Comparison of ENCODE assay signal across 8 cellular contexts in genomic region chr15:52566889-52567288, GRCh38. TPM values are rescaled to one million over a fixed set of nuclear protein-coding genes. Genes with fewer than 3 reads are reported as not detected.
DNase-seq lines count a peak whose midpoint lies in the region; ATAC-seq and TF ChIP-seq lines count a peak whose summit lies in the region.

No MANE protein-coding gene starts in this region.

- peak overlapping the region; percentile 92 for H3K9ac ChIP-seq in Loucy (ENCODE audit: low read depth, low read length, poor library complexity, severe bottlenecking)

- peaks cover 37 to 62% (median 50%) of the 10 kb centered on the region in 4 donors for H3K4me1 Mint-ChIP-seq in CD4-positive, alpha-beta memory T cell
- H3K4me1 Mint-ChIP-seq in dendritic cell treated with granulocyte-macrophage colony-stimulating factor and Interleukin-4, amounts not matched to agents 40 ng/mL and 50 ng/mL, for 4 days (ENCODE audit: low read depth) = peaks cover 21% of the 10 kb centered on the region
- H3K4me1 Mint-ChIP-seq in natural killer cell treated with Interleukin-12 subunit alpha and Interleukin-12 subunit beta and Interleukin-15 and Interleukin-18, amount 100 ng/mL, for 72 hours (ENCODE audit: low read depth in 2 of 2) = peaks cover 21 to 32% of the 10 kb centered on the region in 2 donors

- no peaks in the 10 kb centered on the region for H3K9me3 ChIP-seq in CD4-positive, alpha-beta memory T cell (ENCODE audit: control insufficient read depth in 1 of 2, low read length in 2 of 2)
- no peaks in the 10 kb centered on the region for H3K9me3 ChIP-seq in Loucy (ENCODE audit: insufficient read depth, low read depth, low read length)

- H3K36me3 Mint-ChIP-seq in CD4-positive, alpha-beta memory T cell = peaks cover 4 to 14% of the 10 kb centered on the region in 2 donors
- peaks cover 22% of the 10 kb centered on the region for H3K36me3 Mint-ChIP-seq in dendritic cell treated with granulocyte-macrophage colony-stimulating factor and Interleukin-4, amounts not matched to agents 40 ng/mL and 50 ng/mL, for 4 days (ENCODE audit: low read depth)
- peaks cover 9% of the 10 kb centered on the region for H3K36me3 Mint-ChIP-seq in natural killer cell treated with Interleukin-12 subunit alpha and Interleukin-12 subunit beta and Interleukin-15 and Interleukin-18, amount 100 ng/mL, for 72 hours

- DNase-seq in CD4-positive, alpha-beta memory T cell = no peak
- DNase-seq in natural killer cell treated with Interleukin-12 subunit alpha and Interleukin-12 subunit beta and Interleukin-15 and Interleukin-18, amount 100 ng/mL, for 72 hours (ENCODE audit: low spot score) = no peak
- no peak for DNase-seq in COR-L47 (lab: John Stamatoyannopoulos, UW)
- no peak for DNase-seq in HuH-7.5 (ENCODE audit: low spot score)

- H2AFZ ChIP-seq in Loucy (ENCODE audit: low read length) = no peak overlapping the region

- intact Hi-C loops in CD4-positive, alpha-beta memory T cell (cut with micrococcal nuclease) = loop anchor here (5.0 to 10.0 kb wide), 4 partner anchors 85 to 312 kb away; no protein-coding TSS in a partner anchor
- intact Hi-C loops in dendritic cell treated with granulocyte-macrophage colony-stimulating factor and Interleukin-4, amounts not matched to agents 40 ng/mL and 50 ng/mL, for 4 days (cut with micrococcal nuclease) = loop anchor here (5.0 kb wide), 1 partner anchor 40 kb away; the partner anchor contains the start of gene MYO5A

- ATAC-seq in natural killer cell treated with Interleukin-12 subunit alpha and Interleukin-12 subunit beta and Interleukin-15 and Interleukin-18, amount 100 ng/mL, for 72 hours = no peak
- no peak for ATAC-seq in HG03521 (IDR thresholded peaks at IDR 0.05; ENCODE audit: unreplicated experiment)
- no peak for ATAC-seq in HG03039 (IDR thresholded peaks at IDR 0.05; ENCODE audit: unreplicated experiment)

- H3K4me3 ChIP-seq in CD4-positive, alpha-beta memory T cell (ENCODE audit: low read length in 2 of 2) = peak overlapping the region in 1 of 2 donors; percentile 80
- peak overlapping the region; percentile 86 for H3K4me3 ChIP-seq in Loucy (ENCODE audit: low read length, poor library complexity, severe bottlenecking)

- peak overlapping the region in 7 of 8 donors; percentile 6 to 100 (median 94) for H3K4me3 Mint-ChIP-seq in CD4-positive, alpha-beta memory T cell
- peak overlapping the region; percentile 20 for H3K4me3 Mint-ChIP-seq in dendritic cell treated with granulocyte-macrophage colony-stimulating factor and Interleukin-4, amounts not matched to agents 40 ng/mL and 50 ng/mL, for 4 days
- H3K4me3 Mint-ChIP-seq in natural killer cell treated with Interleukin-12 subunit alpha and Interleukin-12 subunit beta and Interleukin-15 and Interleukin-18, amount 100 ng/mL, for 72 hours = peak overlapping the region; percentile 89

- peaks cover 67% of the 10 kb centered on the region for H3K79me2 ChIP-seq in Loucy (ENCODE audit: insufficient read depth, low read length)

- H3K9me2 ChIP-seq in Loucy (replicated peaks; ENCODE audit: low read depth, low read length) = no peaks in the 10 kb centered on the region

- CTCF ChIA-PET in CD4-positive, alpha-beta memory T cell (lab: Charles Lee; ENCODE audit: partially characterized antibody) = interaction anchor here (1.0 kb wide), 1 partner anchor 310 kb away, joined by 4 read pairs; no protein-coding TSS in a partner anchor

- peaks cover 54% of the 10 kb centered on the region for H3K4me1 ChIP-seq in CD4-positive, alpha-beta memory T cell (ENCODE audit: insufficient read depth, low read length)
- peaks cover 39% of the 10 kb centered on the region for H3K4me1 ChIP-seq in Loucy (ENCODE audit: insufficient read depth, low read length, poor library complexity, severe bottlenecking)

- no peaks in the 10 kb centered on the region for H3K27me3 Mint-ChIP-seq in CD4-positive, alpha-beta memory T cell
- no peaks in the 10 kb centered on the region for H3K27me3 Mint-ChIP-seq in dendritic cell treated with granulocyte-macrophage colony-stimulating factor and Interleukin-4, amounts not matched to agents 40 ng/mL and 50 ng/mL, for 4 days
- no peaks in the 10 kb centered on the region for H3K27me3 Mint-ChIP-seq in natural killer cell treated with Interleukin-12 subunit alpha and Interleukin-12 subunit beta and Interleukin-15 and Interleukin-18, amount 100 ng/mL, for 72 hours

- no peak for TF ChIP-seq CTCF in Loucy (conservative IDR thresholded peaks at IDR 0.05; ENCODE audit: low read length)

- no peaks in the 10 kb centered on the region for H3K36me3 ChIP-seq in CD4-positive, alpha-beta memory T cell (ENCODE audit: insufficient read depth, low read length)
- no peaks in the 10 kb centered on the region for H3K36me3 ChIP-seq in Loucy (ENCODE audit: insufficient read depth, low read length)

- peak overlapping the region; percentile 60 to 100 (median 98) for H3K27ac Mint-ChIP-seq in CD4-positive, alpha-beta memory T cell
- no peak overlapping the region for H3K27ac Mint-ChIP-seq in dendritic cell treated with granulocyte-macrophage colony-stimulating factor and Interleukin-4, amounts not matched to agents 40 ng/mL and 50 ng/mL, for 4 days
- peak overlapping the region; percentile 94 to 95 for H3K27ac Mint-ChIP-seq in natural killer cell treated with Interleukin-12 subunit alpha and Interleukin-12 subunit beta and Interleukin-15 and Interleukin-18, amount 100 ng/mL, for 72 hours

- peak overlapping the region; percentile 37 for H3K27ac ChIP-seq in CD4-positive, alpha-beta memory T cell (ENCODE audit: low read depth, low read length)

- peak overlapping the region; percentile 86 for H3K4me2 ChIP-seq in Loucy (ENCODE audit: low read depth, low read length, poor library complexity, severe bottlenecking)

- H3K27me3 ChIP-seq in CD4-positive, alpha-beta memory T cell (ENCODE audit: insufficient read depth, low read length) = no peaks in the 10 kb centered on the region
- no peaks in the 10 kb centered on the region for H3K27me3 ChIP-seq in Loucy (ENCODE audit: insufficient read depth, low read length, poor library complexity, severe bottlenecking)

- peaks cover 62% of the 10 kb centered on the region for H4K20me1 ChIP-seq in Loucy (ENCODE audit: insufficient read depth, low read length, poor library complexity, severe bottlenecking)

- POLR2A ChIA-PET in CD4-positive, alpha-beta memory T cell (lab: Charles Lee; ENCODE audit: partially characterized antibody) = interaction anchor here (0.6 to 1.0 kb wide), 2 partner anchors 156 to 235 kb away, joined by 3 read pairs; no protein-coding TSS in a partner anchor

- peaks cover 0 to 3% (median 0%) of the 10 kb centered on the region in 8 donors for H3K9me3 Mint-ChIP-seq in CD4-positive, alpha-beta memory T cell
- no peaks in the 10 kb centered on the region for H3K9me3 Mint-ChIP-seq in dendritic cell treated with granulocyte-macrophage colony-stimulating factor and Interleukin-4, amounts not matched to agents 40 ng/mL and 50 ng/mL, for 4 days
- no peaks in the 10 kb centered on the region for H3K9me3 Mint-ChIP-seq in natural killer cell treated with Interleukin-12 subunit alpha and Interleukin-12 subunit beta and Interleukin-15 and Interleukin-18, amount 100 ng/mL, for 72 hours

- peaks cover 10% of the 10 kb centered on the region; the same call in 1 of the 2 replicates for H3F3A ChIP-seq in Loucy (ENCODE audit: low read depth)

RNA-seq across cellular contexts. Expression of gene ARPP19, which starts 1.9 kb away (rescaled TPM):
- total RNA-seq in CD4-positive, alpha-beta memory T cell = 100 to 1,000 TPM; 105 to 130 TPM
- polyA plus RNA-seq in CD4-positive, alpha-beta memory T cell = 10 to 100 TPM; 51.3 to 65.9 TPM
- 100 to 1,000 TPM in 1 of 2 donors, 10 to 100 TPM in 1; 98.0 to 135 TPM for total RNA-seq in natural killer cell treated with Interleukin-12 subunit alpha and Interleukin-12 subunit beta and Interleukin-15 and Interleukin-18, amount 100 ng/mL, for 72 hours

RNA-seq across cellular contexts. Expression of gene MYO5A, which starts 38.2 kb away (rescaled TPM):
- 10 to 100 TPM; 36.6 to 43.9 TPM for total RNA-seq in CD4-positive, alpha-beta memory T cell
- 10 to 100 TPM in 1 of 2 donors, 1 to 10 TPM in 1; 3.6 to 14.5 TPM for polyA plus RNA-seq in CD4-positive, alpha-beta memory T cell
- total RNA-seq in natural killer cell treated with Interleukin-12 subunit alpha and Interleukin-12 subunit beta and Interleukin-15 and Interleukin-18, amount 100 ng/mL, for 72 hours = 10 to 100 TPM; 42.4 to 49.5 TPM

Comparison
In these comparisons a context has a peak if more than half of its experiments do, and no peak if none do; other contexts are left out.
1. H3K4me3 Mint-ChIP-seq: peak in every context shown above with its lines; median percentile 94 in CD4-positive, alpha-beta memory T cell; 89 in natural killer cell treated with Interleukin-12 subunit alpha and Interleukin-12 subunit beta and Interleukin-15 and Interleukin-18, amount 100 ng/mL, for 72 hours; 20 in dendritic cell treated with granulocyte-macrophage colony-stimulating factor and Interleukin-4, amounts not matched to agents 40 ng/mL and 50 ng/mL, for 4 days.